ENCODE assay signal across 21 cellular contexts in genomic region chr16:29990883-29991570, GRCh38. TPM values are rescaled to one million over a fixed set of nuclear protein-coding genes. Genes with fewer than 3 reads are reported as not detected.
"Had no signal": no experiment of that assay in that cellular context is flagged by ENCODE, and none has a peak within 500 bp of the region (broad histone marks: within the 10 kb centered on the region; RNA-seq: fewer than 3 reads in every experiment).

No MANE protein-coding gene starts in this region.

- H3K4me3 ChIP-seq: breast epithelium, coronary artery, esophagus squamous epithelium, gastrocnemius medialis, mucosa of descending colon, tibial artery had no signal

- H3K27me3 ChIP-seq: breast epithelium, esophagus squamous epithelium, gastrocnemius medialis, tibial artery had no signal

- H3K27me3 Mint-ChIP-seq: activated naive CD8-positive, alpha-beta T cell treated with anti-CD3 and anti-CD28 coated beads for 36 hours; central memory CD8-positive, alpha-beta T cell; stimulated activated naive CD8-positive, alpha-beta T cell treated with anti-CD3 and anti-CD28 coated beads, Interleukin-15, Interleukin-2, amounts not matched to agents 100 ng/mL and 50 ng/mL, for 24 hours had no signal

- H3K27ac ChIP-seq: breast epithelium, coronary artery, esophagus squamous epithelium, gastrocnemius medialis, tibial artery had no signal

- ATAC-seq: activated T-cell treated with anti-CD3 and anti-CD28 coated beads, Interleukin-2, amount 50 U/mL, for 4 hours; gastrocnemius medialis; mucosa of descending colon; WTC11 had no signal

- H3K9me3 Mint-ChIP-seq: activated naive CD8-positive, alpha-beta T cell treated with anti-CD3 and anti-CD28 coated beads for 36 hours; activated T-cell treated with anti-CD3 and anti-CD28 coated beads, Interleukin-2, amount 50 U/mL, for 4 hours; activated T-helper 2 cell treated with anti-CD3 and anti-CD28 coated beads, Interferon-gamma antibody, Interleukin-2, Interleukin-4, amounts not matched to agents 10 μg/mL and 5 μg/mL and 100 μg/mL, durations not matched to agents 14 hours and 24 hours and 36 hours; central memory CD8-positive, alpha-beta T cell; nephron progenitor cell; stimulated activated naive CD8-positive, alpha-beta T cell treated with anti-CD3 and anti-CD28 coated beads, Interleukin-15, Interleukin-2, amounts not matched to agents 100 ng/mL and 50 ng/mL, for 24 hours; WTC11 had no signal

- H3K4me3 Mint-ChIP-seq: activated naive CD8-positive, alpha-beta T cell treated with anti-CD3 and anti-CD28 coated beads for 36 hours; activated T-cell treated with anti-CD3 and anti-CD28 coated beads, Interleukin-2, amount 50 U/mL, for 4 hours; central memory CD8-positive, alpha-beta T cell; nephron progenitor cell; stimulated activated naive CD8-positive, alpha-beta T cell treated with anti-CD3 and anti-CD28 coated beads, Interleukin-15, Interleukin-2, amounts not matched to agents 100 ng/mL and 50 ng/mL, for 24 hours; WTC11 had no signal

- H3K9me3 ChIP-seq: breast epithelium, esophagus squamous epithelium, gastrocnemius medialis, mucosa of descending colon, tibial artery had no signal

- H3K27ac Mint-ChIP-seq: activated naive CD8-positive, alpha-beta T cell treated with anti-CD3 and anti-CD28 coated beads for 36 hours; activated T-helper 2 cell treated with anti-CD3 and anti-CD28 coated beads, Interferon-gamma antibody, Interleukin-2, Interleukin-4, amounts not matched to agents 10 μg/mL and 5 μg/mL and 100 μg/mL, durations not matched to agents 14 hours and 24 hours and 36 hours; stimulated activated naive CD8-positive, alpha-beta T cell treated with anti-CD3 and anti-CD28 coated beads, Interleukin-15, Interleukin-2, amounts not matched to agents 100 ng/mL and 50 ng/mL, for 24 hours; WTC11 had no signal

- DNase-seq: activated CD8-positive, alpha-beta memory T cell treated with anti-CD3 and anti-CD28 coated beads, Interleukin-2, amount 50 U/mL, for 48 hours; activated naive CD4-positive, alpha-beta T cell treated with Interleukin-2 at 50 U/mL for 16 hours; activated naive CD8-positive, alpha-beta T cell treated with anti-CD3 and anti-CD28 coated beads for 36 hours; activated T-cell treated with anti-CD3 and anti-CD28 coated beads, Interleukin-2, amount 50 U/mL, for 4 hours; esophagus squamous epithelium; gastrocnemius medialis; hippocampal formation; mesendoderm; nephron progenitor cell; nucleus accumbens; stimulated activated CD4-positive, alpha-beta T cell treated with anti-CD3 and anti-CD28 coated beads, Interleukin-4, amount 100 ng/mL, for 24 hours; T1000; tibial artery had no signal

RNA-seq across cellular contexts. Expression of gene DOC2A, which starts 19.8 kb away (rescaled TPM):
- total RNA-seq: gastrocnemius medialis; T-helper 1 cell treated with Interleukin-12 subunit alpha and Interleukin-12 subunit beta and Interleukin-4 antibody, amounts not matched to agents 30 ng/mL and 1 ng/mL, for 36 hours had no signal
